Comparison of ENCODE assay signal across 23 cellular contexts in the genomic region with DNA sequence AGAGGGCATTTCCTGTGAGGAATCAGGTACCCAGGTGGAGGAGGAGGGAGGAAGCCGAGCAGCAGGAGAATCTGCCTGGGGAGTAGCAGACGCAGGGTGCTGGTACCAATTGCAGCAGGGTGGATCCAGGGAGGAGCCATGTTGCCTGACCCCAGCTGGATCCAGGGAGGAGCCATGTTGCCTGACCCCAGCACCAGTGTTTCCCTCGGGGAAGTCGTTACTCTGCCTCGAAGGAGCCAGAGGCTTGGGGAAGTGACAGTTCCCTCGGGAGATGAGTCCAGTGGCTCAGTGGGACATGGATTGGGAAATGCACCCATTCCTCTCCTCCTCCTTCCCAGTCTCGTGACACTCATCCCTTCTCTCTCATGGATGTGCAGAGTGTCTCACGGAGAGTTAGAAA. TPM values are rescaled to one million over a fixed set of nuclear protein-coding genes. Genes with fewer than 3 reads are reported as not detected.
"Had no signal": no experiment of that assay in that cellular context is flagged by ENCODE, and none has a peak within 500 bp of the region (broad histone marks: within the 10 kb centered on the region; RNA-seq: fewer than 3 reads in every experiment).

No MANE protein-coding gene starts in this region.

- DNase-seq: colonic mucosa; dermis blood vessel endothelial cell; endodermal cell; erythroblast; foreskin keratinocyte; head of caudate nucleus; left colon; left ventricle myocardium superior; mesendoderm; naive thymus-derived CD4-positive, alpha-beta T cell; ovary; right cardiac atrium; small intestine; stimulated activated CD4-positive, alpha-beta T cell treated with anti-CD3 and anti-CD28 coated beads, Interleukin-12 subunit alpha, Interleukin-12 subunit beta, amount 100 ng/mL, for 4 hours; stimulated activated CD4-positive, alpha-beta T cell treated with anti-CD3 and anti-CD28 coated beads, Interleukin-2, amount 100 ng/mL, for 48 hours; tibial artery; upper lobe of left lung; uterus had no signal

- H3K4me3 Mint-ChIP-seq: endodermal cell; neural crest cell; stimulated activated naive CD8-positive, alpha-beta T cell treated with anti-CD3 and anti-CD28 coated beads, Interleukin-15, Interleukin-2, amounts not matched to agents 100 ng/mL and 50 ng/mL, for 24 hours had no signal

- H3K27me3 Mint-ChIP-seq: progenitor cell of endocrine pancreas had no signal

- H3K27ac Mint-ChIP-seq: endodermal cell; progenitor cell of endocrine pancreas; stimulated activated naive CD8-positive, alpha-beta T cell treated with anti-CD3 and anti-CD28 coated beads, Interleukin-15, Interleukin-2, amounts not matched to agents 100 ng/mL and 50 ng/mL, for 24 hours had no signal

- H3K9me3 Mint-ChIP-seq: stimulated activated naive CD8-positive, alpha-beta T cell treated with anti-CD3 and anti-CD28 coated beads, Interleukin-15, Interleukin-2, amounts not matched to agents 100 ng/mL and 50 ng/mL, for 24 hours had no signal

- FAIRE-seq: endothelial cell of umbilical vein, small intestine had no signal

- ATAC-seq: foreskin keratinocyte; left colon; left ventricle myocardium superior; naive thymus-derived CD4-positive, alpha-beta T cell; right cardiac atrium had no signal

- H3K4me1 Mint-ChIP-seq: endodermal cell, neural crest cell had no signal

RNA-seq across cellular contexts. Expression of gene LAIR2, which starts 31.5 kb away (rescaled TPM):
- polyA plus RNA-seq: endothelial cell of umbilical vein, foreskin keratinocyte, hepatocyte, ovary, right cardiac atrium had no signal

RNA-seq across cellular contexts. Expression of gene LILRA2, which starts 39.4 kb away (rescaled TPM):
- polyA plus RNA-seq: endothelial cell of umbilical vein, foreskin keratinocyte, hepatocyte had no signal

RNA-seq across cellular contexts. Expression of gene LILRA1, which starts 59.3 kb away (rescaled TPM):
- polyA plus RNA-seq: endothelial cell of umbilical vein, foreskin keratinocyte, hepatocyte had no signal
